Comparison of ENCODE assay signal across 9 cellular contexts in the genomic region with DNA sequence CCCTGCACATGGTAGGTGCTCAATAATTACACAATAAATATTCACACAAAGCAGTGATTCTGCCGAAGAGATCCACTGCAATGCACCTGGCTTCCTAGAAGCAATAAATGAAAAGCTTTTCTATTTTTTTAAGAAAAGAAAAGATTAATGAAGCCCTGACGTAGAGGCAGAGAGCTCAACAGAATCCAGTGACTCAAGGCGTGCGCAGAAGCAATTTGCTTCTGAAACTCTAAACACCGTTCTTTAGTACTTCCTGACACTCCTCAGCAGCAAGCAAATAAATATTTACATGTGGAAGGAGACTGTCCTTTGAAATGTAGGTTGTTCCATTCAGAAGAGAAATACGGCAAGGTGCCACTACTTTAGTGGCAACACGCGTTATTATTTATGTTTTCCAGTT.
A peak's percentile ranks its signal among the peaks of the same experiment; 100 is the strongest.
DNase-seq lines count a peak whose midpoint lies in the region; ATAC-seq and TF ChIP-seq lines count a peak whose summit lies in the region.
"Had no signal": no experiment of that assay in that cellular context is flagged by ENCODE, and none has a peak within 500 bp of the region (broad histone marks: within the 10 kb centered on the region; RNA-seq: fewer than 3 reads in every experiment).

No MANE protein-coding gene starts in this region.

- peaks cover 15 to 30% of the 10 kb centered on the region in 2 donors for H3K4me1 ChIP-seq in thoracic aorta (ENCODE audit: control insufficient read depth in 1 of 2, low read depth in 2 of 2)

- TF ChIP-seq CTCF in thoracic aorta (IDR thresholded peaks at IDR 0.05) (no peak), GM13976 (IDR thresholded peaks at IDR 0.05; ENCODE audit: borderline replicate concordance, control extremely low read depth, extremely low read depth, insufficient read depth, missing control alignments) (no peak)

- peak overlapping the region; percentile 69 for H3K4me3 ChIP-seq in thoracic aorta

- in situ Hi-C loops in GM13976 (cut with MboI; ENCODE audit: low sequenced_read_pairs, unreplicated experiment) = no loop called here

- H3K27me3 ChIP-seq in thoracic aorta (replicated peaks; ENCODE audit: insufficient read depth) = no peaks in the 10 kb centered on the region

- H3K27ac ChIP-seq in thoracic aorta = no peak overlapping the region
- H3K27ac ChIP-seq: coronary artery had no signal

- H3K36me3 ChIP-seq in thoracic aorta = no peaks in the 10 kb centered on the region

- H3K9me3 ChIP-seq in thoracic aorta = no peaks in the 10 kb centered on the region

- ATAC-seq in left lobe of liver = peak; percentile 29
- ATAC-seq in thoracic aorta (ENCODE audit: insufficient number of reproducible peaks, low FRiP score, low read depth) = no peak
- no peak for ATAC-seq in HG02884 (IDR thresholded peaks at IDR 0.05; ENCODE audit: unreplicated experiment)

- DNase-seq in NCI-H1105 (lab: John Stamatoyannopoulos, UW) (peak; percentile 9), astrocyte of the hippocampus (ENCODE audit: low read depth, low spot score) (peak; percentile 33), left lobe of liver (ENCODE audit: low spot score) (no peak), thoracic aorta (ENCODE audit: low spot score) (no peak), GM13976 (ENCODE audit: low spot score) (no peak), ureter (ENCODE audit: low spot score) (no peak)
- DNase-seq: NCI-H1694 treated with DMSO at 0.1 percent for 48 hours had no signal

Comparison
In these comparisons a context has a peak if more than half of its experiments do, and no peak if none do; other contexts are left out.
1. DNase-seq: peak in NCI-H1105 (single experiment) and astrocyte of the hippocampus (single experiment); none in left lobe of liver (single experiment), thoracic aorta (single experiment), GM13976 (single experiment) and ureter (single experiment).